In genomic region chr22:18000441-18001039, GRCh38 we compare ENCODE assay signal across 1 cellular context.
A peak's percentile ranks its signal among the peaks of the same experiment; 100 is the strongest.
TF ChIP-seq lines count a peak whose summit lies in the region.

No MANE protein-coding gene starts in this region.

TF ChIP-seq in H1, 55 proteins besides CTCF, POLR2A, EP300 and RAD21 (continued from another document):
- TF ChIP-seq, protein P1, sequence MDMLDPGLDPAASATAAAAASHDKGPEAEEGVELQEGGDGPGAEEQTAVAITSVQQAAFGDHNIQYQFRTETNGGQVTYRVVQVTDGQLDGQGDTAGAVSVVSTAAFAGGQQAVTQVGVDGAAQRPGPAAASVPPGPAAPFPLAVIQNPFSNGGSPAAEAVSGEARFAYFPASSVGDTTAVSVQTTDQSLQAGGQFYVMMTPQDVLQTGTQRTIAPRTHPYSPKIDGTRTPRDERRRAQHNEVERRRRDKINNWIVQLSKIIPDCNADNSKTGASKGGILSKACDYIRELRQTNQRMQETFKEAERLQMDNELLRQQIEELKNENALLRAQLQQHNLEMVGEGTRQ (IDR thresholded peaks at IDR 0.05; ENCODE audit: low read length): no peak
- 0 out of 2 replicates have a peak, but pooled peaks have one; percentile 11 for TF ChIP-seq MAX (IDR thresholded peaks at IDR 0.05)
- TF ChIP-seq CHD1 (IDR thresholded peaks at IDR 0.05; ENCODE audit: low read depth, low read length): no peak
- no peak; a peak in 1 of 4 replicates for TF ChIP-seq HDAC2 (IDR thresholded peaks at IDR 0.05; ENCODE audit: borderline replicate concordance in 1 of 2, low read depth in 2 of 2, low read length in 2 of 2)
